ENCODE assay signal across 8 cellular contexts in the genomic region with DNA sequence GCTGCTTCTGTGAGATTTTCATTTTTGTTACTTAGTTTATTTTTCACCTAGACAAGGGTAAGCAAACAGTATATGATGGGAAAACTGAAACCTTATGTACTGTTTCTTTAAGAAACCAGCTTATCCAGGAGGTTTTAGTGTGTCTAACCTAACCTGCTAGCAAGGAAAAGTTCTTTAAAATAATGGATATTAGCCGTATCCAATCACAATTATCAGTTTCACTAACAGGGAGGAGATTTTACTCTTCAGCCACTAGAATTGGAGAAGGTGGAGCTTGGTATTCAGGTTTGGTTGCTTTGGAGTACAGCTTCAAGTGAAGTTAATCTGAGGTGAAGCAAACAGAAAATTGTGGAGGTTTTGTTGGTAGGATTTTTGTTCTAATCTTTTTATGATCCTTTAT. TPM values are rescaled to one million over a fixed set of nuclear protein-coding genes. Genes with fewer than 3 reads are reported as not detected.
A peak's percentile ranks its signal among the peaks of the same experiment; 100 is the strongest.
DNase-seq lines count a peak whose midpoint lies in the region; ATAC-seq and TF ChIP-seq lines count a peak whose summit lies in the region.

No MANE protein-coding gene starts in this region.

- H3K9me3 ChIP-seq in body of pancreas, result no peaks in the 10 kb centered on the region
- no peaks in the 10 kb centered on the region for H3K9me3 ChIP-seq in gastrocnemius medialis

- H3K4me1 ChIP-seq in body of pancreas (peaks cover 54% of the 10 kb centered on the region), gastrocnemius medialis (peaks cover 67 to 75% of the 10 kb centered on the region in 2 donors)

- in situ Hi-C loops in gastrocnemius medialis (cut with MboI; ENCODE audit: low sequenced_read_pairs in 4 of 4), result loop anchor here in 2 of 4 donors (10.0 to 25.0 kb wide), 2 partner anchors 73 to 90 kb away; partner anchors contain the start of gene FAH (in 1 of the 2)

- H3K36me3 ChIP-seq in body of pancreas (replicated peaks in 1 of 2; ENCODE audit: insufficient read depth in 1 of 2, low read depth in 2 of 2), result no peaks in the 10 kb centered on the region
- no peaks in the 10 kb centered on the region for H3K36me3 ChIP-seq in gastrocnemius medialis

- DNase-seq in EL, result peak; percentile 88
- peak; percentile 39 for DNase-seq in HuH-7.5 (ENCODE audit: low spot score)
- peak; percentile 96 for DNase-seq in NOMO-1 treated with DMSO at 0.1 percent for 48 hours (lab: John Stamatoyannopoulos, UW; ENCODE audit: unreplicated experiment)
- DNase-seq in body of pancreas, result peak in 3 of 4 donors; percentile 13 to 61 (median 29)
- no peak for DNase-seq in gastrocnemius medialis
- DNase-seq in activated CD4-positive, CD25-positive, alpha-beta regulatory T cell treated with anti-CD3 and anti-CD28 coated beads, Interleukin-2, amount 50 U/mL, for 72 hours, result no peak

- peak overlapping the region in 1 of 2 donors; percentile 10 for H3K4me3 ChIP-seq in body of pancreas
- peak overlapping the region; percentile 28 for H3K4me3 ChIP-seq in iPS-11a (ENCODE audit: low read depth, low read length)
- peak overlapping the region; percentile 23 to 44 (median 42) for H3K4me3 ChIP-seq in gastrocnemius medialis

- TF ChIP-seq CTCF in body of pancreas (IDR thresholded peaks at IDR 0.05) (no peak), gastrocnemius medialis (IDR thresholded peaks at IDR 0.05 in 4 of 5, conservative IDR thresholded peaks at IDR 0.05 in 1 of 5) (no peak)

- H3K27ac ChIP-seq in body of pancreas (peak overlapping the region in 1 of 4 donors; percentile 54), gastrocnemius medialis (peak overlapping the region; percentile 15 to 59 (median 34))

- ATAC-seq in GM21529 (IDR thresholded peaks at IDR 0.05; ENCODE audit: unreplicated experiment) (peak; percentile 80), body of pancreas (peak; percentile 100), gastrocnemius medialis (peak; percentile 97 to 100)

- 0% methylated on average over 1 of the region's 1 CpG for WGBS in body of pancreas, 2 donors

- TF ChIP-seq POLR2A in body of pancreas (IDR thresholded peaks at IDR 0.05) (peak in 1 of 3 donors; percentile 29), gastrocnemius medialis (IDR thresholded peaks at IDR 0.05) (no peak)

- H3K27me3 ChIP-seq in body of pancreas (no peaks in the 10 kb centered on the region), gastrocnemius medialis (no peaks in the 10 kb centered on the region)

- intact Hi-C loops in body of pancreas (cut with DNase I) (no loop called here), gastrocnemius medialis (cut with DNase I; ENCODE audit: low total_unique reads) (loop anchor here (2.0 kb wide), 1 partner anchor 13 kb away; the partner anchor contains the start of gene ZFAND6)

RNA-seq across cellular contexts. Expression of gene ZFAND6, which starts 12.8 kb away (rescaled TPM):
- total RNA-seq in body of pancreas (10 to 100 TPM; 21.8 to 39.7 TPM), gastrocnemius medialis (100 to 1,000 TPM in 3 of 4 donors, 10 to 100 TPM in 1; 95.4 to 196 (median 146) TPM)

Comparison
In these comparisons a context has a peak if more than half of its experiments do, and no peak if none do; other contexts are left out.
1. DNase-seq: peak in EL (single experiment), HuH-7.5 (single experiment), NOMO-1 treated with DMSO at 0.1 percent for 48 hours (single experiment) and body of pancreas (3 of 4); none in gastrocnemius medialis (0 of 2) and activated CD4-positive, CD25-positive, alpha-beta regulatory T cell treated with anti-CD3 and anti-CD28 coated beads, Interleukin-2, amount 50 U/mL, for 72 hours (single experiment).
2. Peak in every context shown above with its lines, with median percentiles within 50 percentile points of each other: ATAC-seq.